ENCODE assay signal across 10 cellular contexts in genomic region chrX:43973249-43973672, GRCh38. TPM values are rescaled to one million over a fixed set of nuclear protein-coding genes. Genes with fewer than 3 reads are reported as not detected.
DNase-seq lines count a peak whose midpoint lies in the region; ATAC-seq, FAIRE-seq and TF ChIP-seq lines count a peak whose summit lies in the region.
"Had no signal": no experiment of that assay in that cellular context is flagged by ENCODE, and none has a peak within 500 bp of the region (broad histone marks: within the 10 kb centered on the region; RNA-seq: fewer than 3 reads in every experiment).

Gene NDP (minus strand): TSS chrX:43973390. CDS start chrX:43958645, 14,745 bp downstream.

- H3K27me3 Mint-ChIP-seq in stimulated activated naive B cell treated with anti-CD40 and anti-IgM and Interleukin-4, amounts not matched to agents 10 μg/mL and 1 μg/mL and 100 μg/mL, for 72 hours = peaks cover 31 to 49% of the 10 kb centered on the region in 2 donors

- TF ChIP-seq CTCF in keratinocyte (optimal IDR thresholded peaks at IDR 0.05 in 1 of 3, IDR thresholded peaks at IDR 0.05 in 1 of 3, conservative IDR thresholded peaks at IDR 0.05 in 1 of 3; ENCODE audit: extremely low read depth in 1 of 3, insufficient read depth in 2 of 3, low read length in 3 of 3) (no peak), D721Med (IDR thresholded peaks at IDR 0.05; ENCODE audit: insufficient read depth, missing control alignments) (no peak)

- peaks cover 0 to 4% of the 10 kb centered on the region in 2 donors for H3K9me3 Mint-ChIP-seq in stimulated activated naive B cell treated with anti-CD40 and anti-IgM and Interleukin-4, amounts not matched to agents 10 μg/mL and 1 μg/mL and 100 μg/mL, for 72 hours

- no peak within 1 kb of the TSS for H3K27ac Mint-ChIP-seq in stimulated activated naive B cell treated with anti-CD40 and anti-IgM and Interleukin-4, amounts not matched to agents 10 μg/mL and 1 μg/mL and 100 μg/mL, for 72 hours

- H3K27ac ChIP-seq in keratinocyte (ENCODE audit: control insufficient read depth, insufficient read depth, low read length) = no peak within 1 kb of the TSS
- H3K27ac ChIP-seq: 22Rv1, VCaP had no signal

- peak within 1 kb of the TSS in 2 of 3 experiments; percentile 13 to 32 for H3K4me3 ChIP-seq in keratinocyte (ENCODE audit: control insufficient read depth in 2 of 3, extremely low read depth in 1 of 3, insufficient read depth in 2 of 3, low read depth in 1 of 3, low read length in 3 of 3)

- no peaks in the 10 kb centered on the region for H3K9me3 ChIP-seq in keratinocyte (ENCODE audit: control insufficient read depth, low read depth, low read length)

- DNase-seq in DMS 273 (lab: John Stamatoyannopoulos, UW; ENCODE audit: unreplicated experiment) = peak; percentile 37
- no peak for DNase-seq in DMS 273 treated with DMSO at 0.1 percent for 48 hours (lab: John Stamatoyannopoulos, UW)
- peak; percentile 51 for DNase-seq in astrocyte of the hippocampus (ENCODE audit: low read depth, low spot score)
- no peak for DNase-seq in keratinocyte (ENCODE audit: low read depth, low spot score)
- DNase-seq in stimulated activated naive B cell treated with anti-CD40 and anti-IgM and Interleukin-4, amounts not matched to agents 10 μg/mL and 1 μg/mL and 100 μg/mL, for 72 hours = no peak
- no peak for DNase-seq in SKM-1 (lab: John Stamatoyannopoulos, UW; ENCODE audit: unreplicated experiment)
- DNase-seq in D721Med (ENCODE audit: insufficient read length, low spot score) = no peak
- DNase-seq in NCI-H1694 (lab: John Stamatoyannopoulos, UW) = no peak

- H2AFZ ChIP-seq in keratinocyte (ENCODE audit: control insufficient read depth, low read length) = peak within 1 kb of the TSS; percentile 31

- peak within 1 kb of the TSS; percentile 53 for H3K4me2 ChIP-seq in keratinocyte (ENCODE audit: control insufficient read depth, extremely low read depth, insufficient read depth, low read depth, low read length)

- FAIRE-seq in keratinocyte (lab: Jason Lieb, UNC) (no peak), D721Med (lab: Jason Lieb, UNC) (no peak)

- H3K27me3 ChIP-seq in keratinocyte (ENCODE audit: control insufficient read depth, extremely low read depth, insufficient read depth, low read length) = peaks cover 4% of the 10 kb centered on the region

- dilution Hi-C loops in keratinocyte (cut with MboI; ENCODE audit: extremely low pct_ligation_motif_present, low sequenced_read_pairs) = no loop called here

- H3K9ac ChIP-seq in keratinocyte (ENCODE audit: control insufficient read depth, extremely low read depth, insufficient read depth, low read length) = no peak within 1 kb of the TSS

- no peaks in the 10 kb centered on the region for H3K36me3 Mint-ChIP-seq in stimulated activated naive B cell treated with anti-CD40 and anti-IgM and Interleukin-4, amounts not matched to agents 10 μg/mL and 1 μg/mL and 100 μg/mL, for 72 hours

- H3K4me1 ChIP-seq in keratinocyte (ENCODE audit: control insufficient read depth, extremely low read depth, insufficient read depth, low read length) = peaks cover 12% of the 10 kb centered on the region

- no peaks in the 10 kb centered on the region for H3K79me2 ChIP-seq in keratinocyte (ENCODE audit: control insufficient read depth, insufficient read depth, low read length)

- H4K20me1 ChIP-seq in keratinocyte (ENCODE audit: control insufficient read depth, extremely low read depth, insufficient read depth, low read length) = no peaks in the 10 kb centered on the region

- no peaks in the 10 kb centered on the region for H3K36me3 ChIP-seq in keratinocyte (ENCODE audit: control insufficient read depth in 2 of 2, extremely low read depth in 1 of 2, insufficient read depth in 2 of 2, low read length in 2 of 2)

- H3K9me1 ChIP-seq in keratinocyte (ENCODE audit: control insufficient read depth, extremely low read depth, insufficient read depth, low read length) = no peaks in the 10 kb centered on the region

- peaks cover 2 to 15% of the 10 kb centered on the region in 2 donors for H3K4me1 Mint-ChIP-seq in stimulated activated naive B cell treated with anti-CD40 and anti-IgM and Interleukin-4, amounts not matched to agents 10 μg/mL and 1 μg/mL and 100 μg/mL, for 72 hours

- no peak for ATAC-seq in stimulated activated naive B cell treated with anti-CD40 and anti-IgM and Interleukin-4, amounts not matched to agents 10 μg/mL and 1 μg/mL and 100 μg/mL, for 72 hours (replicated peaks)

- H3K4me3 Mint-ChIP-seq in stimulated activated naive B cell treated with anti-CD40 and anti-IgM and Interleukin-4, amounts not matched to agents 10 μg/mL and 1 μg/mL and 100 μg/mL, for 72 hours = peak within 1 kb of the TSS; percentile 64 to 68

RNA-seq across cellular contexts. Expression of gene NDP, which starts in this region (rescaled TPM):
- 0.03 to 0.04 TPM in 2 of 3 replicates, not detected in the other for polyA plus RNA-seq in keratinocyte
- 0.15 TPM for polyA plus RNA-seq in keratinocyte (2011; ENCODE audit: low read depth)
- polyA plus RNA-seq in keratinocyte (2011; cell fraction: cytosol; rRNA removed) = not detected in 2 replicates
- polyA plus RNA-seq in keratinocyte (2011; cell fraction: nucleus; rRNA removed) = not detected in 2 replicates
- polyA plus RNA-seq in keratinocyte (2012; ENCODE audit: low replicate concordance) = not detected in 2 replicates
- polyA minus RNA-seq in keratinocyte = not detected in 3 replicates
- polyA minus RNA-seq in keratinocyte (2011; cell fraction: cytosol; rRNA and poly(A)+ RNA removed) = not detected
- polyA minus RNA-seq in keratinocyte (2011; cell fraction: nucleus; rRNA and poly(A)+ RNA removed) = not detected in 2 replicates

Comparison
In these comparisons a context has a peak if more than half of its experiments do, and no peak if none do; other contexts are left out.
1. DNase-seq: peak in DMS 273 (single experiment) and astrocyte of the hippocampus (single experiment); none in DMS 273 treated with DMSO at 0.1 percent for 48 hours (single experiment), keratinocyte (single experiment), stimulated activated naive B cell treated with anti-CD40 and anti-IgM and Interleukin-4, amounts not matched to agents 10 μg/mL and 1 μg/mL and 100 μg/mL, for 72 hours (single experiment), SKM-1 (single experiment), D721Med (single experiment) and NCI-H1694 (single experiment).